In the genomic region with DNA sequence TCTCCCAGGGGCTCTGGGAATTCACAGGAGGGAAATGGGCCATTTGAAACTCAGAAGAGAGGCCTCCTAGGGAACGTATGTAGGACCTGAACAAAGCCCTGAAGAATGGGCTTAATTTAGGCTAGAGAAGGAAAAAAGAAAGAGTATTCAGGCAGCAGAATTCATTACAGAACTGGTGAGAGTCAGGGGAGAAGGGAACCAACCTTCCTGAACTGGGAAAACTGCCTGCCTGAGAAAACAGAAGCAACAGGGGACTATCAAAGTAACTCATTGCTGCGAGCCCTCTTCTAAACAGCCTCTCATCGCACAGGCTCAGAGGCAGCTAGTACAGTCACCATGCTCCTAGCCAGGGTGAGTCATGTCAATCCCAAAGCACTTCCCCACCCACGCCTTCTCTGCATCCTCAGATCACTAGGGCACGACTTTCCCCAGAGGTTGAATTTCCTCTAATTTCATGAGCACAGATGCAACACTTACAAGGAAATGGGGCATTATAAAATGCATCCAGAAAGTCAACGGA, we compare ENCODE assay signal across 1 cellular context.
TF ChIP-seq lines count a peak whose summit lies in the region.

No MANE protein-coding gene starts in this region.

TF ChIP-seq in HEK293, 187 proteins besides CTCF, POLR2A, EP300 and RAD21 (continued from another document and continues in another):
- TF ChIP-seq, protein P1, sequence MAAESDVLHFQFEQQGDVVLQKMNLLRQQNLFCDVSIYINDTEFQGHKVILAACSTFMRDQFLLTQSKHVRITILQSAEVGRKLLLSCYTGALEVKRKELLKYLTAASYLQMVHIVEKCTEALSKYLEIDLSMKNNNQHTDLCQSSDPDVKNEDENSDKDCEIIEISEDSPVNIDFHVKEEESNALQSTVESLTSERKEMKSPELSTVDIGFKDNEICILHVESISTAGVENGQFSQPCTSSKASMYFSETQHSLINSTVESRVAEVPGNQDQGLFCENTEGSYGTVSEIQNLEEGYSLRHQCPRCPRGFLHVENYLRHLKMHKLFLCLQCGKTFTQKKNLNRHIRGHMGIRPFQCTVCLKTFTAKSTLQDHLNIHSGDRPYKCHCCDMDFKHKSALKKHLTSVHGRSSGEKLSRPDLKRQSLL (tag by site-specific recombination; IDR thresholded peaks at IDR 0.05), result no peak
- TF ChIP-seq, protein P2, sequence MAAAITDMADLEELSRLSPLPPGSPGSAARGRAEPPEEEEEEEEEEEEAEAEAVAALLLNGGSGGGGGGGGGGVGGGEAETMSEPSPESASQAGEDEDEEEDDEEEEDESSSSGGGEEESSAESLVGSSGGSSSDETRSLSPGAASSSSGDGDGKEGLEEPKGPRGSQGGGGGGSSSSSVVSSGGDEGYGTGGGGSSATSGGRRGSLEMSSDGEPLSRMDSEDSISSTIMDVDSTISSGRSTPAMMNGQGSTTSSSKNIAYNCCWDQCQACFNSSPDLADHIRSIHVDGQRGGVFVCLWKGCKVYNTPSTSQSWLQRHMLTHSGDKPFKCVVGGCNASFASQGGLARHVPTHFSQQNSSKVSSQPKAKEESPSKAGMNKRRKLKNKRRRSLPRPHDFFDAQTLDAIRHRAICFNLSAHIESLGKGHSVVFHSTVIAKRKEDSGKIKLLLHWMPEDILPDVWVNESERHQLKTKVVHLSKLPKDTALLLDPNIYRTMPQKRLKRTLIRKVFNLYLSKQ (tag by site-specific recombination; IDR thresholded peaks at IDR 0.05; ENCODE audit: borderline replicate concordance), result no peak
- TF ChIP-seq ZNF580 (tag by site-specific recombination; IDR thresholded peaks at IDR 0.05) (no peak), ZNF26 (tag by site-specific recombination; IDR thresholded peaks at IDR 0.05) (no peak), ZSCAN30 (tag by site-specific recombination; IDR thresholded peaks at IDR 0.05) (no peak), ZNF660 (tag by site-specific recombination; IDR thresholded peaks at IDR 0.05) (peak; percentile 71; the same call in 1 of the 2 replicates), SP7 (tag by site-specific recombination; IDR thresholded peaks at IDR 0.05) (peak; percentile 80), ZNF596 (tag by site-specific recombination; IDR thresholded peaks at IDR 0.05) (no peak), HOXC10 (CRISPR knock-in tag; IDR thresholded peaks at IDR 0.05) (no peak), ZNF391 (tag by site-specific recombination; IDR thresholded peaks at IDR 0.05; ENCODE audit: borderline replicate concordance, low read depth) (no peak), PRDM4 (tag by site-specific recombination; IDR thresholded peaks at IDR 0.05) (no peak), ZNF791 (tag by site-specific recombination; IDR thresholded peaks at IDR 0.05) (no peak), ZNF837 (tag by site-specific recombination; IDR thresholded peaks at IDR 0.05) (no peak), ZFP37 (tag by site-specific recombination; IDR thresholded peaks at IDR 0.05) (no peak), ZNF174 (tag by site-specific recombination; IDR thresholded peaks at IDR 0.05) (no peak), ZNF560 (tag by site-specific recombination; IDR thresholded peaks at IDR 0.05; ENCODE audit: borderline replicate concordance) (no peak), ZIC2 (tag by site-specific recombination; IDR thresholded peaks at IDR 0.05) (no peak; the same call in 1 of the 2 replicates), ZNF324 (tag by site-specific recombination; IDR thresholded peaks at IDR 0.05) (peak; percentile 23; the same call in 1 of the 2 replicates), ATF2 (tag by site-specific recombination; IDR thresholded peaks at IDR 0.05; ENCODE audit: low read depth) (no peak), ZNF19 (tag by site-specific recombination; IDR thresholded peaks at IDR 0.05; ENCODE audit: low read depth) (no peak), KLF1 (tag by site-specific recombination; IDR thresholded peaks at IDR 0.05) (no peak; the same call in 1 of the 2 replicates), TCF7L2 (IDR thresholded peaks at IDR 0.05; ENCODE audit: borderline replicate concordance, low read depth, low read length) (no peak), ZNF24 (tag by site-specific recombination; IDR thresholded peaks at IDR 0.05) (no peak), ZNF37A (tag by site-specific recombination; IDR thresholded peaks at IDR 0.05) (no peak), ZNF10 (tag by site-specific recombination; IDR thresholded peaks at IDR 0.05) (no peak), ZNF114 (tag by site-specific recombination; IDR thresholded peaks at IDR 0.05) (no peak), ZNF16 (tag by site-specific recombination; IDR thresholded peaks at IDR 0.05; ENCODE audit: low read depth) (no peak), ZNF530 (tag by site-specific recombination; IDR thresholded peaks at IDR 0.05; ENCODE audit: low read depth) (no peak), SALL2 (tag by site-specific recombination; IDR thresholded peaks at IDR 0.05; ENCODE audit: borderline replicate concordance) (no peak), ZFP3 (tag by site-specific recombination; IDR thresholded peaks at IDR 0.05; ENCODE audit: low read depth) (no peak), ZNF335 (tag by site-specific recombination; conservative IDR thresholded peaks at IDR 0.05) (peak; percentile 70), ZNF645 (tag by site-specific recombination; IDR thresholded peaks at IDR 0.05) (no peak), ZNF585B (tag by site-specific recombination; IDR thresholded peaks at IDR 0.05) (no peak), ZNF433 (tag by site-specific recombination; IDR thresholded peaks at IDR 0.05; ENCODE audit: low read depth) (no peak), RBAK (tag by site-specific recombination; IDR thresholded peaks at IDR 0.05) (no peak), ZEB2 (tag by site-specific recombination; IDR thresholded peaks at IDR 0.05) (0 out of 2 replicates have a peak, but pooled peaks have one; percentile 32), ZNF214 (tag by site-specific recombination; IDR thresholded peaks at IDR 0.05; ENCODE audit: borderline replicate concordance) (no peak), ZXDB (tag by site-specific recombination; IDR thresholded peaks at IDR 0.05) (no peak), ZNF280D (tag by site-specific recombination; IDR thresholded peaks at IDR 0.05) (no peak), ZNF548 (tag by site-specific recombination; IDR thresholded peaks at IDR 0.05) (no peak), ZBTB48 (tag by site-specific recombination; IDR thresholded peaks at IDR 0.05) (peak; percentile 72; the same call in 1 of the 2 replicates), ZNF146 (tag by site-specific recombination; IDR thresholded peaks at IDR 0.05) (no peak), ZNF777 (tag by site-specific recombination; IDR thresholded peaks at IDR 0.05; ENCODE audit: borderline replicate concordance) (no peak), ZNF274 (IDR thresholded peaks at IDR 0.05; ENCODE audit: low read length) (no peak), ZNF274 (tag by site-specific recombination; IDR thresholded peaks at IDR 0.05; ENCODE audit: borderline replicate concordance) (no peak), ZNF48 (tag by site-specific recombination; IDR thresholded peaks at IDR 0.05) (no peak)
- TF ChIP-seq, protein P3, sequence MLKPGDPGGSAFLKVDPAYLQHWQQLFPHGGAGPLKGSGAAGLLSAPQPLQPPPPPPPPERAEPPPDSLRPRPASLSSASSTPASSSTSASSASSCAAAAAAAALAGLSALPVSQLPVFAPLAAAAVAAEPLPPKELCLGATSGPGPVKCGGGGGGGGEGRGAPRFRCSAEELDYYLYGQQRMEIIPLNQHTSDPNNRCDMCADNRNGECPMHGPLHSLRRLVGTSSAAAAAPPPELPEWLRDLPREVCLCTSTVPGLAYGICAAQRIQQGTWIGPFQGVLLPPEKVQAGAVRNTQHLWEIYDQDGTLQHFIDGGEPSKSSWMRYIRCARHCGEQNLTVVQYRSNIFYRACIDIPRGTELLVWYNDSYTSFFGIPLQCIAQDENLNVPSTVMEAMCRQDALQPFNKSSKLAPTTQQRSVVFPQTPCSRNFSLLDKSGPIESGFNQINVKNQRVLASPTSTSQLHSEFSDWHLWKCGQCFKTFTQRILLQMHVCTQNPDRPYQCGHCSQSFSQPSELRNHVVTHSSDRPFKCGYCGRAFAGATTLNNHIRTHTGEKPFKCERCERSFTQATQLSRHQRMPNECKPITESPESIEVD (tag by site-specific recombination; IDR thresholded peaks at IDR 0.05), result no peak
- TF ChIP-seq, protein P4, sequence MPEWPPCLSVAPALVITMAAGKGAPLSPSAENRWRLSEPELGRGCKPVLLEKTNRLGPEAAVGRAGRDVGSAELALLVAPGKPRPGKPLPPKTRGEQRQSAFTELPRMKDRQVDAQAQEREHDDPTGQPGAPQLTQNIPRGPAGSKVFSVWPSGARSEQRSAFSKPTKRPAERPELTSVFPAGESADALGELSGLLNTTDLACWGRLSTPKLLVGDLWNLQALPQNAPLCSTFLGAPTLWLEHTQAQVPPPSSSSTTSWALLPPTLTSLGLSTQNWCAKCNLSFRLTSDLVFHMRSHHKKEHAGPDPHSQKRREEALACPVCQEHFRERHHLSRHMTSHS (tag by site-specific recombination; IDR thresholded peaks at IDR 0.05), result no peak
